ENCODE assay signal across 1 cellular context in the genomic region with DNA sequence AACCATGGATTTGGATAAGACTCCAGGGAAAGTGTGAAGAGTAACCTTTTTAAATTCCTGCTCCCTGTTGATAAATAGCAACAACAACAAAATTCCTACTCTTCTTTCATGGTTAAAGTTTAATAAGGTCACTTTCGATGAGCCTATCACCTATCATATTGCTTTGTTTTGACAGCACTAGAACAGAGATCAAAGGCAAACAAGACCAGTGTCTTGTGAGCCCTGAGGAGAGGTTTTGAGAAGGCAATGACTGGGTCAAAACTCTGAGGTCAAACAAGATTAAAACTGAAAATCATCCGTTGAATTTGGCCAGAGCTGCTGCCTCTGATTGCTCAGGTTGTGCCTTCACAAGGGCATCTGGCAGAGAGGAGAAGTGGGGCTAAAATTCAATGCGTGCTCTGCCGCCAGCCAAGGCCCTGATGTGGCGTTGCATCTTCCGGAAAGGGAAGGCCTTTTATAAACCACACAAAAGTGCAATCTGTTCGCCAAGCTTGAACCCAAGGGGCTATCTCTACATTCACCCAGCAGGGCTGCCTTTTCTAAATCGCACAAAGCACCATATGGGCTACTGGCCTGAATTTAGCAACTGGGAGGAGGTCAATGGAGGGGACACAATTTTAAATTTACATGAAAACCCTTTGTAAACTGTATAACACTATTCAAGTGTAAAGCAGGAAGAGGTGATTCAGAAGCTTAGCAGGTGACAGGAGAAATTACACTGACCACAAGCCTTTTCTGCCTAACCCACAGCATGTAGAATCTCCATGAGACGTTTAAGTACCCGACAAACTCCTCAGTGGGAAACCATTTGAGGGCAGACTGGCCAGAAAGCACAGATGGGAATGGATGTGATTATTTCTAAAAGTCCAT.
TF ChIP-seq lines count a peak whose summit lies in the region.

No MANE protein-coding gene starts in this region.

TF ChIP-seq in GM12878, 131 proteins besides CTCF, POLR2A, EP300 and RAD21 (continued from another document):
- TF ChIP-seq, protein P1, sequence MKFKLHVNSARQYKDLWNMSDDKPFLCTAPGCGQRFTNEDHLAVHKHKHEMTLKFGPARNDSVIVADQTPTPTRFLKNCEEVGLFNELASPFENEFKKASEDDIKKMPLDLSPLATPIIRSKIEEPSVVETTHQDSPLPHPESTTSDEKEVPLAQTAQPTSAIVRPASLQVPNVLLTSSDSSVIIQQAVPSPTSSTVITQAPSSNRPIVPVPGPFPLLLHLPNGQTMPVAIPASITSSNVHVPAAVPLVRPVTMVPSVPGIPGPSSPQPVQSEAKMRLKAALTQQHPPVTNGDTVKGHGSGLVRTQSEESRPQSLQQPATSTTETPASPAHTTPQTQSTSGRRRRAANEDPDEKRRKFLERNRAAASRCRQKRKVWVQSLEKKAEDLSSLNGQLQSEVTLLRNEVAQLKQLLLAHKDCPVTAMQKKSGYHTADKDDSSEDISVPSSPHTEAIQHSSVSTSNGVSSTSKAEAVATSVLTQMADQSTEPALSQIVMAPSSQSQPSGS (IDR thresholded peaks at IDR 0.05; ENCODE audit: low read length): peak; percentile 14; the same call in 1 of the 2 replicates
- peak; percentile 55; the same call in 1 of the 2 replicates for TF ChIP-seq SMAD5 (IDR thresholded peaks at IDR 0.05; ENCODE audit: low read depth)
- TF ChIP-seq NFIC (IDR thresholded peaks at IDR 0.05; ENCODE audit: low read depth, low read length): 0 out of 2 replicates have a peak, but pooled peaks have one; percentile 56
- 0 out of 4 replicates have a peak, but pooled peaks of 1 of the 2 experiments have one; percentile 49 for TF ChIP-seq CEBPB (IDR thresholded peaks at IDR 0.05; ENCODE audit: borderline replicate concordance in 1 of 2, low read depth in 2 of 2, low read length in 2 of 2)
- TF ChIP-seq SMC3 (IDR thresholded peaks at IDR 0.05; ENCODE audit: borderline replicate concordance, low read length): no peak
- TF ChIP-seq, protein P2, sequence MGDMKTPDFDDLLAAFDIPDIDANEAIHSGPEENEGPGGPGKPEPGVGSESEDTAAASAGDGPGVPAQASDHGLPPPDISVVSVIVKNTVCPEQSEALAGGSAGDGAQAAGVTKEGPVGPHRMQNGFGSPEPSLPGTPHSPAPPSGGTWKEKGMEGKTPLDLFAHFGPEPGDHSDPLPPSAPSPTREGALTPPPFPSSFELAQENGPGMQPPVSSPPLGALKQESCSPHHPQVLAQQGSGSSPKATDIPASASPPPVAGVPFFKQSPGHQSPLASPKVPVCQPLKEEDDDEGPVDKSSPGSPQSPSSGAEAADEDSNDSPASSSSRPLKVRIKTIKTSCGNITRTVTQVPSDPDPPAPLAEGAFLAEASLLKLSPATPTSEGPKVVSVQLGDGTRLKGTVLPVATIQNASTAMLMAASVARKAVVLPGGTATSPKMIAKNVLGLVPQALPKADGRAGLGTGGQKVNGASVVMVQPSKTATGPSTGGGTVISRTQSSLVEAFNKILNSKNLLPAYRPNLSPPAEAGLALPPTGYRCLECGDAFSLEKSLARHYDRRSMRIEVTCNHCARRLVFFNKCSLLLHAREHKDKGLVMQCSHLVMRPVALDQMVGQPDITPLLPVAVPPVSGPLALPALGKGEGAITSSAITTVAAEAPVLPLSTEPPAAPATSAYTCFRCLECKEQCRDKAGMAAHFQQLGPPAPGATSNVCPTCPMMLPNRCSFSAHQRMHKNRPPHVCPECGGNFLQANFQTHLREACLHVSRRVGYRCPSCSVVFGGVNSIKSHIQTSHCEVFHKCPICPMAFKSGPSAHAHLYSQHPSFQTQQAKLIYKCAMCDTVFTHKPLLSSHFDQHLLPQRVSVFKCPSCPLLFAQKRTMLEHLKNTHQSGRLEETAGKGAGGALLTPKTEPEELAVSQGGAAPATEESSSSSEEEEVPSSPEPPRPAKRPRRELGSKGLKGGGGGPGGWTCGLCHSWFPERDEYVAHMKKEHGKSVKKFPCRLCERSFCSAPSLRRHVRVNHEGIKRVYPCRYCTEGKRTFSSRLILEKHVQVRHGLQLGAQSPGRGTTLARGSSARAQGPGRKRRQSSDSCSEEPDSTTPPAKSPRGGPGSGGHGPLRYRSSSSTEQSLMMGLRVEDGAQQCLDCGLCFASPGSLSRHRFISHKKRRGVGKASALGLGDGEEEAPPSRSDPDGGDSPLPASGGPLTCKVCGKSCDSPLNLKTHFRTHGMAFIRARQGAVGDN (IDR thresholded peaks at IDR 0.05): peak; percentile 60; the same call in 1 of the 2 replicates
- TF ChIP-seq YY1 (IDR thresholded peaks at IDR 0.05; ENCODE audit: low read depth, low read length): 0 out of 2 replicates have a peak, but pooled peaks have one; percentile 2
- 0 out of 4 replicates have a peak, but pooled peaks of 1 of the 2 experiments have one; percentile 22 for TF ChIP-seq SRF (IDR thresholded peaks at IDR 0.05; ENCODE audit: low read depth in 2 of 2, low read length in 2 of 2)
- TF ChIP-seq MXI1 (IDR thresholded peaks at IDR 0.05; ENCODE audit: low read depth, low read length): no peak
- TF ChIP-seq POLR2AphosphoS5 (IDR thresholded peaks at IDR 0.05; ENCODE audit: low read length): no peak
- no peak for TF ChIP-seq CREB1 (IDR thresholded peaks at IDR 0.05; ENCODE audit: low read depth)
- TF ChIP-seq POU2F2 (IDR thresholded peaks at IDR 0.05; ENCODE audit: borderline replicate concordance, low read depth, low read length): no peak
- no peak for TF ChIP-seq MEF2B (IDR thresholded peaks at IDR 0.05; ENCODE audit: partially characterized antibody, poor library complexity, severe bottlenecking)
- peak; percentile 92 for TF ChIP-seq RUNX3 (IDR thresholded peaks at IDR 0.05; ENCODE audit: low read length)
- TF ChIP-seq, protein P3, sequence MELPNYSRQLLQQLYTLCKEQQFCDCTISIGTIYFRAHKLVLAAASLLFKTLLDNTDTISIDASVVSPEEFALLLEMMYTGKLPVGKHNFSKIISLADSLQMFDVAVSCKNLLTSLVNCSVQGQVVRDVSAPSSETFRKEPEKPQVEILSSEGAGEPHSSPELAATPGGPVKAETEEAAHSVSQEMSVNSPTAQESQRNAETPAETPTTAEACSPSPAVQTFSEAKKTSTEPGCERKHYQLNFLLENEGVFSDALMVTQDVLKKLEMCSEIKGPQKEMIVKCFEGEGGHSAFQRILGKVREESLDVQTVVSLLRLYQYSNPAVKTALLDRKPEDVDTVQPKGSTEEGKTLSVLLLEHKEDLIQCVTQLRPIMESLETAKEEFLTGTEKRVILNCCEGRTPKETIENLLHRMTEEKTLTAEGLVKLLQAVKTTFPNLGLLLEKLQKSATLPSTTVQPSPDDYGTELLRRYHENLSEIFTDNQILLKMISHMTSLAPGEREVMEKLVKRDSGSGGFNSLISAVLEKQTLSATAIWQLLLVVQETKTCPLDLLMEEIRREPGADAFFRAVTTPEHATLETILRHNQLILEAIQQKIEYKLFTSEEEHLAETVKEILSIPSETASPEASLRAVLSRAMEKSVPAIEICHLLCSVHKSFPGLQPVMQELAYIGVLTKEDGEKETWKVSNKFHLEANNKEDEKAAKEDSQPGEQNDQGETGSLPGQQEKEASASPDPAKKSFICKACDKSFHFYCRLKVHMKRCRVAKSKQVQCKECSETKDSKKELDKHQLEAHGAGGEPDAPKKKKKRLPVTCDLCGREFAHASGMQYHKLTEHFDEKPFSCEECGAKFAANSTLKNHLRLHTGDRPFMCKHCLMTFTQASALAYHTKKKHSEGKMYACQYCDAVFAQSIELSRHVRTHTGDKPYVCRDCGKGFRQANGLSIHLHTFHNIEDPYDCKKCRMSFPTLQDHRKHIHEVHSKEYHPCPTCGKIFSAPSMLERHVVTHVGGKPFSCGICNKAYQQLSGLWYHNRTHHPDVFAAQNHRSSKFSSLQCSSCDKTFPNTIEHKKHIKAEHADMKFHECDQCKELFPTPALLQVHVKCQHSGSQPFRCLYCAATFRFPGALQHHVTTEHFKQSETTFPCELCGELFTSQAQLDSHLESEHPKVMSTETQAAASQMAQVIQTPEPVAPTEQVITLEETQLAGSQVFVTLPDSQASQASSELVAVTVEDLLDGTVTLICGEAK (IDR thresholded peaks at IDR 0.05; ENCODE audit: borderline replicate concordance): no peak
- no peak for TF ChIP-seq POLR2AphosphoS2 (IDR thresholded peaks at IDR 0.05; ENCODE audit: low read depth, low read length)
- TF ChIP-seq TCF7 (IDR thresholded peaks at IDR 0.05; ENCODE audit: borderline replicate concordance): peak; percentile 84
- peak; percentile 41; the same call in 1 of the 2 replicates for TF ChIP-seq FOXK2 (IDR thresholded peaks at IDR 0.05)
- TF ChIP-seq BHLHE40 (IDR thresholded peaks at IDR 0.05; ENCODE audit: borderline replicate concordance in 1 of 2, low read depth in 2 of 2, low read length in 1 of 2): peak; percentile 25 to 44; a peak in 2 of 4 replicates
- TF ChIP-seq BMI1 (IDR thresholded peaks at IDR 0.05; ENCODE audit: borderline replicate concordance): no peak
- TF ChIP-seq FOXM1 (IDR thresholded peaks at IDR 0.05; ENCODE audit: low read depth, low read length): peak; percentile 55
- TF ChIP-seq NBN (IDR thresholded peaks at IDR 0.05): no peak
